In the genomic region with DNA sequence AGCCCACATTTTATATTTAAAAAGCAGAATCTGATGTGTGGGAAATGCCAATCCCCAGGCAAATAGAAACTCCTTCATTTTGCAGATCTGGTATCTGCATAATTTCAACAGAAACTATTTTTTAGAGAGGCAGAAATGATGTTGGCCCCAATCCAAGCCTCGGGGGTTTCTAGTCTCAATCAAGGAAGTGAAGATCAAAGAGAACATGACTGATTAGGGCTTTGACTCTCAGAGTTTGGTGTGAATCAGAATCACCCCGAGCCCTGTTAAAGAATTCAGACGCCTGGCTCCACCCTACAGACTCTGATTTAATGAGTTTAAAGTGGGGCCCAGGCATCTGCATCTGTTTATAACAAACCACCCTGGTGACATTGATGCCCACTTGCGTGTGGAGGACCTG, we compare ENCODE assay signal across 1 cellular context.
TF ChIP-seq lines count a peak whose summit lies in the region.

No MANE protein-coding gene starts in this region.

TF ChIP-seq in HCT116, 20 proteins besides CTCF, POLR2A, EP300 and RAD21 (continued from another document):
- TF ChIP-seq, protein P1, sequence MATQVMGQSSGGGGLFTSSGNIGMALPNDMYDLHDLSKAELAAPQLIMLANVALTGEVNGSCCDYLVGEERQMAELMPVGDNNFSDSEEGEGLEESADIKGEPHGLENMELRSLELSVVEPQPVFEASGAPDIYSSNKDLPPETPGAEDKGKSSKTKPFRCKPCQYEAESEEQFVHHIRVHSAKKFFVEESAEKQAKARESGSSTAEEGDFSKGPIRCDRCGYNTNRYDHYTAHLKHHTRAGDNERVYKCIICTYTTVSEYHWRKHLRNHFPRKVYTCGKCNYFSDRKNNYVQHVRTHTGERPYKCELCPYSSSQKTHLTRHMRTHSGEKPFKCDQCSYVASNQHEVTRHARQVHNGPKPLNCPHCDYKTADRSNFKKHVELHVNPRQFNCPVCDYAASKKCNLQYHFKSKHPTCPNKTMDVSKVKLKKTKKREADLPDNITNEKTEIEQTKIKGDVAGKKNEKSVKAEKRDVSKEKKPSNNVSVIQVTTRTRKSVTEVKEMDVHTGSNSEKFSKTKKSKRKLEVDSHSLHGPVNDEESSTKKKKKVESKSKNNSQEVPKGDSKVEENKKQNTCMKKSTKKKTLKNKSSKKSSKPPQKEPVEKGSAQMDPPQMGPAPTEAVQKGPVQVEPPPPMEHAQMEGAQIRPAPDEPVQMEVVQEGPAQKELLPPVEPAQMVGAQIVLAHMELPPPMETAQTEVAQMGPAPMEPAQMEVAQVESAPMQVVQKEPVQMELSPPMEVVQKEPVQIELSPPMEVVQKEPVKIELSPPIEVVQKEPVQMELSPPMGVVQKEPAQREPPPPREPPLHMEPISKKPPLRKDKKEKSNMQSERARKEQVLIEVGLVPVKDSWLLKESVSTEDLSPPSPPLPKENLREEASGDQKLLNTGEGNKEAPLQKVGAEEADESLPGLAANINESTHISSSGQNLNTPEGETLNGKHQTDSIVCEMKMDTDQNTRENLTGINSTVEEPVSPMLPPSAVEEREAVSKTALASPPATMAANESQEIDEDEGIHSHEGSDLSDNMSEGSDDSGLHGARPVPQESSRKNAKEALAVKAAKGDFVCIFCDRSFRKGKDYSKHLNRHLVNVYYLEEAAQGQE (IDR thresholded peaks at IDR 0.05; ENCODE audit: low read depth), result no peak
- TF ChIP-seq EZH2 (IDR thresholded peaks at IDR 0.05) (no peak), FOSL1 (IDR thresholded peaks at IDR 0.05; ENCODE audit: low read depth) (0 out of 2 replicates have a peak, but pooled peaks have one; percentile 17), POLR2AphosphoS5 (IDR thresholded peaks at IDR 0.05; ENCODE audit: low read depth, low read length) (no peak), ELF1 (IDR thresholded peaks at IDR 0.05; ENCODE audit: borderline replicate concordance, low read depth) (no peak), ZFX (IDR thresholded peaks at IDR 0.05) (no peak), SIN3A (IDR thresholded peaks at IDR 0.05; ENCODE audit: low read depth) (no peak), SRF (IDR thresholded peaks at IDR 0.05; ENCODE audit: low read depth) (no peak), YY1 (IDR thresholded peaks at IDR 0.05; ENCODE audit: extremely low read depth, insufficient replicate concordance, low read depth, low read length) (no peak), CBX3 (IDR thresholded peaks at IDR 0.05; ENCODE audit: low read depth) (no peak), ZNF274 (IDR thresholded peaks at IDR 0.05; ENCODE audit: low read depth, low read length) (no peak), JUND (IDR thresholded peaks at IDR 0.05) (0 out of 2 replicates have a peak, but pooled peaks have one; percentile 16)
- TF ChIP-seq, protein P2, sequence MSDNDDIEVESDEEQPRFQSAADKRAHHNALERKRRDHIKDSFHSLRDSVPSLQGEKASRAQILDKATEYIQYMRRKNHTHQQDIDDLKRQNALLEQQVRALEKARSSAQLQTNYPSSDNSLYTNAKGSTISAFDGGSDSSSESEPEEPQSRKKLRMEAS (IDR thresholded peaks at IDR 0.05), result peak; percentile 33; the same call in 1 of the 2 replicates
- TF ChIP-seq, protein P3, sequence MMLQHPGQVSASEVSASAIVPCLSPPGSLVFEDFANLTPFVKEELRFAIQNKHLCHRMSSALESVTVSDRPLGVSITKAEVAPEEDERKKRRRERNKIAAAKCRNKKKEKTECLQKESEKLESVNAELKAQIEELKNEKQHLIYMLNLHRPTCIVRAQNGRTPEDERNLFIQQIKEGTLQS (IDR thresholded peaks at IDR 0.05), result no peak
